15 cellular contexts compared by ENCODE assay signal in the genomic region with DNA sequence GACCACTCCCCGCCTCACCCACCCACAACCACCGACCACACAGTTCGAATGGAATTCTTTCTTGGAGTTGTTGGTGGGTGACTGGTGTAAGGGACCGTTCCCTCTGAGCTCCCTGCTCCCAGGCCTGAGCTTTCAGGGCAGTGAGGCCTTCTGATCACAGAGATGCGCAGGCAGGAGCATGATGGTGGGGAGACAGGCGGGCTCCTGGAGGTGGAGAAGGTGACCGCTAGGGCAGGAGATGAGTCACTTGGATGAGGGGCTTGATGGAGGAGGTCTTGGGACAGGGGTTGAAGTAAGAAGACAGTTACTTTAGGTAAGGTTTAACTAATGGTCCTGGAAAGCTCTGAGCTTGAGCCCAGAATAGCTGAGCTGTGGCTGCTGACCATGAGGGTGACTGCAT.
DNase-seq lines count a peak whose midpoint lies in the region; ATAC-seq and TF ChIP-seq lines count a peak whose summit lies in the region.
"Had no signal": no experiment of that assay in that cellular context is flagged by ENCODE, and none has a peak within 500 bp of the region (broad histone marks: within the 10 kb centered on the region; RNA-seq: fewer than 3 reads in every experiment).

No MANE protein-coding gene starts in this region.

- H3K4me3 ChIP-seq in coronary artery (no peak overlapping the region), transverse colon (no peak overlapping the region)
- H3K4me3 ChIP-seq: BLaER1 treated with 17β-estradiol and CSF1 and Interleukin-3, amounts not matched to agents 10 nM and 100 nM; GM12878; GM23248 had no signal

- TF ChIP-seq CTCF in coronary artery (IDR thresholded peaks at IDR 0.05) (no peak), nephron (IDR thresholded peaks at IDR 0.05; ENCODE audit: unreplicated experiment in 3 of 3) (no peak), transverse colon (IDR thresholded peaks at IDR 0.05) (no peak)

- peak; percentile 42 for DNase-seq in activated CD8-positive, alpha-beta memory T cell treated with anti-CD3 and anti-CD28 coated beads, Interleukin-2, amount 50 U/mL, for 48 hours
- DNase-seq in activated CD8-positive, alpha-beta memory T cell treated with anti-CD3 and anti-CD28 coated beads, Interleukin-2, amount 10 ng/mL, durations not matched to agents 7 days and 5 days = no peak
- peak; percentile 68 for DNase-seq in coronary artery (ENCODE audit: low spot score)
- DNase-seq in C1 segment of cervical spinal cord (lab: John Stamatoyannopoulos, UW) = no peak
- DNase-seq in transverse colon = no peak
- DNase-seq: ACHN; Calu3; CD4-positive, alpha-beta T cell; DMS 273 treated with DMSO at 0.1 percent for 48 hours; GM23248 had no signal

- WGBS in transverse colon (ENCODE audit: low coverage in 1 of 2), 2 donors = 85% methylated on average over 5 to 7 of the region's 7 CpGs

- no peaks in the 10 kb centered on the region for H3K27me3 ChIP-seq in transverse colon
- H3K27me3 ChIP-seq: BLaER1 treated with 17β-estradiol and CSF1 and Interleukin-3, amounts not matched to agents 10 nM and 100 nM had no signal

- H3K36me3 Mint-ChIP-seq in activated CD8-positive, alpha-beta memory T cell treated with anti-CD3 and anti-CD28 coated beads, Interleukin-2, amount 10 ng/mL, durations not matched to agents 7 days and 5 days = no peaks in the 10 kb centered on the region
- H3K36me3 Mint-ChIP-seq in nephron (ENCODE audit: low read depth) = peaks cover 4% of the 10 kb centered on the region

- no peak overlapping the region for H3K27ac Mint-ChIP-seq in activated CD8-positive, alpha-beta memory T cell treated with anti-CD3 and anti-CD28 coated beads, Interleukin-2, amount 10 ng/mL, durations not matched to agents 7 days and 5 days
- H3K27ac Mint-ChIP-seq in nephron = peak overlapping the region in 2 of 3 experiments; percentile 24 to 78
- H3K27ac Mint-ChIP-seq: CD4-positive, alpha-beta T cell had no signal

- no peaks in the 10 kb centered on the region for H3K9me3 ChIP-seq in transverse colon

- ATAC-seq in activated CD8-positive, alpha-beta memory T cell treated with anti-CD3 and anti-CD28 coated beads, Interleukin-2, amount 10 ng/mL, durations not matched to agents 7 days and 5 days = no peak
- ATAC-seq in HG03135 (IDR thresholded peaks at IDR 0.05; ENCODE audit: unreplicated experiment) = no peak
- ATAC-seq: GM12878, HCT116 had no signal

- in situ Hi-C loops in transverse colon (cut with MboI; ENCODE audit: low pct_ligation_motif_present in 1 of 4, low pct_unique_long_range_greater_than_20kb in 1 of 4, low sequenced_read_pairs in 3 of 4) = no loop called here

- no peaks in the 10 kb centered on the region for H3K36me3 ChIP-seq in transverse colon
- H3K36me3 ChIP-seq: BLaER1 treated with 17β-estradiol and CSF1 and Interleukin-3, amounts not matched to agents 10 nM and 100 nM had no signal

- no peak overlapping the region for H3K4me3 Mint-ChIP-seq in activated CD8-positive, alpha-beta memory T cell treated with anti-CD3 and anti-CD28 coated beads, Interleukin-2, amount 10 ng/mL, durations not matched to agents 7 days and 5 days
- no peak overlapping the region for H3K4me3 Mint-ChIP-seq in nephron
- H3K4me3 Mint-ChIP-seq: CD4-positive, alpha-beta T cell had no signal

- no peak for TF ChIP-seq POLR2A in transverse colon (IDR thresholded peaks at IDR 0.05)

- H3K27ac ChIP-seq in coronary artery (no peak overlapping the region), transverse colon (no peak overlapping the region)
- H3K27ac ChIP-seq: BLaER1 treated with 17β-estradiol and CSF1 and Interleukin-3, amounts not matched to agents 10 nM and 100 nM; GM23248 had no signal

- H3K27me3 Mint-ChIP-seq in activated CD8-positive, alpha-beta memory T cell treated with anti-CD3 and anti-CD28 coated beads, Interleukin-2, amount 10 ng/mL, durations not matched to agents 7 days and 5 days = peaks cover 12% of the 10 kb centered on the region
- peaks cover 15% of the 10 kb centered on the region for H3K27me3 Mint-ChIP-seq in nephron (ENCODE audit: low read depth)
- H3K27me3 Mint-ChIP-seq: CD4-positive, alpha-beta T cell had no signal

- CTCF ChIA-PET in activated CD8-positive, alpha-beta memory T cell treated with anti-CD3 and anti-CD28 coated beads, Interleukin-2, amount 10 ng/mL, durations not matched to agents 7 days and 5 days (lab: Charles Lee) = no interaction called here

- no peaks in the 10 kb centered on the region for H3K4me1 Mint-ChIP-seq in activated CD8-positive, alpha-beta memory T cell treated with anti-CD3 and anti-CD28 coated beads, Interleukin-2, amount 10 ng/mL, durations not matched to agents 7 days and 5 days
- peaks cover 18% of the 10 kb centered on the region for H3K4me1 Mint-ChIP-seq in nephron

- H3K9me3 Mint-ChIP-seq in activated CD8-positive, alpha-beta memory T cell treated with anti-CD3 and anti-CD28 coated beads, Interleukin-2, amount 10 ng/mL, durations not matched to agents 7 days and 5 days (ENCODE audit: low read depth) = no peaks in the 10 kb centered on the region
- H3K9me3 Mint-ChIP-seq in nephron = peaks cover 28% of the 10 kb centered on the region

- no peaks in the 10 kb centered on the region for H3K4me1 ChIP-seq in transverse colon
- H3K4me1 ChIP-seq: BLaER1 treated with 17β-estradiol and CSF1 and Interleukin-3, amounts not matched to agents 10 nM and 100 nM had no signal

- intact Hi-C loops in transverse colon (cut with DNase I; ENCODE audit: low total_unique reads) = no loop called here

- TF ChIP-seq EP300 in transverse colon (IDR thresholded peaks at IDR 0.05; ENCODE audit: low read depth) = no peak

Comparison
In these comparisons a context has a peak if more than half of its experiments do, and no peak if none do; other contexts are left out.
1. DNase-seq: peak in activated CD8-positive, alpha-beta memory T cell treated with anti-CD3 and anti-CD28 coated beads, Interleukin-2, amount 50 U/mL, for 48 hours (single experiment) and coronary artery (single experiment); none in activated CD8-positive, alpha-beta memory T cell treated with anti-CD3 and anti-CD28 coated beads, Interleukin-2, amount 10 ng/mL, durations not matched to agents 7 days and 5 days (single experiment), C1 segment of cervical spinal cord (0 of 14) and transverse colon (single experiment).